26 cellular contexts compared by ENCODE assay signal in the genomic region with DNA sequence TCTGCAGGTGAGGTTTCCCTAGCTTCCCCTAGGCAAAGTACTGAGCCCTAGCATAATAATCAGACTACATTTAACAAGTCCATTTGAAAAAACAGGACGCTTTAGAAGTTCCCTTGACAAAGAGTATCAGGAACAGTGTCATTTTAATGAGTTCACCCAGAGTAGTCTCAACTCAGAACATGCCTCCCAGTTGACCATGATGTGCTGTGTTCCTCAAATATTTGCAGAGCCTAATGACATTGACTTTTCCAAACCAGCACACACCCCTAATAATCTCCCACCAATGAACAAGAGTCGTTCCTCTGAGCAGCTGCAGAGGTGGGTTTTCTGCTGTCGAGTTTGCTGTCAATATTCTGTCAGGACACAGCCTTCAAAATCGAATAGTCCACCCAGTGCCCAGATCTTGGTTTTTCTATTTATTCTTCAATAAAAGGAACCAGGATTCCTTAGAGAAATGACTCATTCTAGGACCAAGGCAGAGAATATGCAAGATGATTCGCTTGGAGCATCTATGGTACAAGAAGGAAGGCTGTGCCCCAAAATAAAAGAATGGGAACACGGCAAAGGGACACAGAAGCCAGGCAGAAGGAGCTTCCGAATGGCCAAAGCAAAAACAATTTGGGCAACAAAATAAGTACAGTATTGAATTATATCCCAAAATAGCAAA. TPM values are rescaled to one million over a fixed set of nuclear protein-coding genes. Genes with fewer than 3 reads are reported as not detected.
DNase-seq lines count a peak whose midpoint lies in the region; ATAC-seq, FAIRE-seq and TF ChIP-seq lines count a peak whose summit lies in the region.
"Had no signal": no experiment of that assay in that cellular context is flagged by ENCODE, and none has a peak within 500 bp of the region (broad histone marks: within the 10 kb centered on the region; RNA-seq: fewer than 3 reads in every experiment).

No MANE protein-coding gene starts in this region.

- H3K9ac ChIP-seq in endothelial cell of umbilical vein (replicated peaks; ENCODE audit: extremely low read depth, insufficient read depth, low read length) = no peak overlapping the region

- no TSS peak for BruUV-seq in endothelial cell of umbilical vein (replicated peaks; lab: Mats Ljungman, UMichigan)
- BruUV-seq in MCF 10A (replicated peaks; lab: Mats Ljungman, UMichigan) = no TSS peak

- ATAC-seq in GM19452 (IDR thresholded peaks at IDR 0.05; ENCODE audit: unreplicated experiment) = no peak
- ATAC-seq in effector memory CD8-positive, alpha-beta T cell (replicated peaks) = no peak
- ATAC-seq: activated CD8-positive, alpha-beta memory T cell treated with anti-CD3 and anti-CD28 coated beads, Interleukin-2, amount 10 ng/mL, durations not matched to agents 7 days and 5 days; gastroesophageal sphincter; T-cell had no signal

- no peak overlapping the region for H3K27ac Mint-ChIP-seq in effector memory CD8-positive, alpha-beta T cell
- H3K27ac Mint-ChIP-seq in MCF 10A (ENCODE audit: low read depth, unreplicated experiment) = no peak overlapping the region
- H3K27ac Mint-ChIP-seq: activated CD4-positive, alpha-beta T cell treated with anti-CD3 and anti-CD28 coated beads, Interleukin-2, amount 10 ng/mL, durations not matched to agents 24 days and 14 days; activated CD8-positive, alpha-beta memory T cell treated with anti-CD3 and anti-CD28 coated beads, Interleukin-2, amount 10 ng/mL, durations not matched to agents 7 days and 5 days; stimulated activated naive CD8-positive, alpha-beta T cell treated with anti-CD3 and anti-CD28 coated beads, Interleukin-15, Interleukin-2, amounts not matched to agents 100 ng/mL and 50 ng/mL, for 24 hours had no signal

- H3K79me2 ChIP-seq in endothelial cell of umbilical vein (ENCODE audit: control insufficient read depth, insufficient read depth, low read length) (no peaks in the 10 kb centered on the region), osteoblast (ENCODE audit: insufficient read depth, low read length) (no peaks in the 10 kb centered on the region)

- CTCF ChIA-PET in endothelial cell of umbilical vein (lab: Charles Lee) = interaction anchor here (0.7 to 10.2 kb wide), 2 partner anchors 69 to 282 kb away, joined by 3 to 168 read pairs; no protein-coding TSS in a partner anchor
- CTCF ChIA-PET in MCF 10A (lab: Yijun Ruan, JAX) = interaction anchor here (0.8 to 10.6 kb wide), 3 partner anchors 10 to 281 kb away, joined by 3 to 223 read pairs (median 4); no protein-coding TSS in a partner anchor

- DNase-seq in EH (ENCODE audit: low read depth) (peak; percentile 54), NCI-H146 treated with DMSO at 0.1 percent for 48 hours (lab: John Stamatoyannopoulos, UW; ENCODE audit: unreplicated experiment) (peak; percentile 74), endothelial cell of umbilical vein (ENCODE audit: low read depth, low spot score) (no peak), osteoblast (ENCODE audit: insufficient read length, low spot score, missing footprints) (peak; percentile 80), MCF 10A (ENCODE audit: unreplicated experiment) (no peak), mucosa of gallbladder (ENCODE audit: low spot score) (no peak)
- no peak for DNase-seq in effector memory CD8-positive, alpha-beta T cell
- DNase-seq: activated CD4-positive, alpha-beta T cell treated with anti-CD3 and anti-CD28 coated beads, Interleukin-2, amount 10 ng/mL, durations not matched to agents 24 days and 14 days; activated CD8-positive, alpha-beta memory T cell treated with anti-CD3 and anti-CD28 coated beads, Interleukin-2, amount 10 ng/mL, durations not matched to agents 7 days and 5 days; CD4-positive, alpha-beta T cell; central memory CD4-positive, alpha-beta T cell; kidney; NCI-H1436 treated with DMSO at 0.1 percent for 48 hours; NCI-H2171 treated with DMSO at 0.1 percent for 48 hours; NCI-H526; retina; SIG-M5; stimulated activated CD4-positive, alpha-beta T cell treated with anti-CD3 and anti-CD28 coated beads, Interleukin-12 subunit alpha, Interleukin-12 subunit beta, amount 100 ng/mL, for 4 hours; T-cell; tibial artery had no signal

- H3K9me3 Mint-ChIP-seq in effector memory CD8-positive, alpha-beta T cell = no peaks in the 10 kb centered on the region
- no peaks in the 10 kb centered on the region for H3K9me3 Mint-ChIP-seq in MCF 10A (ENCODE audit: unreplicated experiment)
- H3K9me3 Mint-ChIP-seq: activated CD4-positive, alpha-beta T cell treated with anti-CD3 and anti-CD28 coated beads, Interleukin-2, amount 10 ng/mL, durations not matched to agents 24 days and 14 days; activated naive CD4-positive, alpha-beta T cell treated with anti-CD3 and anti-CD28 coated beads, Interleukin-2, amount 50 U/mL, for 24 hours; CD4-positive, alpha-beta T cell; stimulated activated naive CD8-positive, alpha-beta T cell treated with anti-CD3 and anti-CD28 coated beads, Interleukin-15, Interleukin-2, amounts not matched to agents 100 ng/mL and 50 ng/mL, for 24 hours; T-cell had no signal

- no peak for TF ChIP-seq POLR2A in endothelial cell of umbilical vein (IDR thresholded peaks at IDR 0.05; ENCODE audit: low read depth, low read length)

- POLR2A ChIA-PET in endothelial cell of umbilical vein (lab: Charles Lee) = no interaction called here
- POLR2A ChIA-PET in MCF 10A (lab: Yijun Ruan, JAX) = interaction anchor here (0.7 to 0.9 kb wide), 2 partner anchors 292 to 1815 kb away, joined by 3 read pairs; no protein-coding TSS in a partner anchor

- H3K27me3 ChIP-seq in endothelial cell of umbilical vein (ENCODE audit: control insufficient read depth in 2 of 2, insufficient read depth in 2 of 2, low read length in 2 of 2) = no peaks in the 10 kb centered on the region
- H3K27me3 ChIP-seq in osteoblast (ENCODE audit: insufficient read depth, low read length) = no peaks in the 10 kb centered on the region
- H3K27me3 ChIP-seq: ascending aorta, gastroesophageal sphincter, neutrophil, tibial artery had no signal

- peaks cover 8 to 11% of the 10 kb centered on the region in 2 donors for H3K4me1 Mint-ChIP-seq in effector memory CD8-positive, alpha-beta T cell (ENCODE audit: low read depth in 2 of 2)
- H3K4me1 Mint-ChIP-seq in MCF 10A (ENCODE audit: insufficient read depth, unreplicated experiment) = peaks cover 16% of the 10 kb centered on the region

- H3K4me2 ChIP-seq in endothelial cell of umbilical vein (ENCODE audit: insufficient read depth, low read length) = no peak overlapping the region
- H3K4me2 ChIP-seq in osteoblast (ENCODE audit: insufficient read depth, low read length) = no peak overlapping the region

- H3K36me3 ChIP-seq in endothelial cell of umbilical vein (ENCODE audit: control insufficient read depth in 2 of 2, extremely low read depth in 1 of 2, insufficient read depth in 2 of 2, low read length in 2 of 2) = no peaks in the 10 kb centered on the region
- peaks cover 23% of the 10 kb centered on the region for H3K36me3 ChIP-seq in osteoblast (ENCODE audit: insufficient read depth, low read length)
- H3K36me3 ChIP-seq: neutrophil had no signal

- no peak for FAIRE-seq in endothelial cell of umbilical vein (lab: Jason Lieb, UNC)
- FAIRE-seq: kidney had no signal

- H2AFZ ChIP-seq in endothelial cell of umbilical vein (ENCODE audit: low read depth, low read length) (no peak overlapping the region), osteoblast (ENCODE audit: low read length) (no peak overlapping the region)

- no peak overlapping the region for H3K4me3 ChIP-seq in endothelial cell of umbilical vein (replicated peaks in 1 of 3; ENCODE audit: insufficient read depth in 1 of 3, low read depth in 1 of 3, low read length in 3 of 3)
- no peak overlapping the region for H3K4me3 ChIP-seq in osteoblast (ENCODE audit: insufficient read depth, low read length)
- H3K4me3 ChIP-seq: ascending aorta, gastroesophageal sphincter, tibial artery had no signal

- H3K27ac ChIP-seq in endothelial cell of umbilical vein (ENCODE audit: insufficient read depth, low read depth, low read length) (no peak overlapping the region), osteoblast (ENCODE audit: low read depth, low read length) (no peak overlapping the region)
- H3K27ac ChIP-seq: ascending aorta, gastroesophageal sphincter, neutrophil, tibial artery had no signal

- H3K36me3 Mint-ChIP-seq in effector memory CD8-positive, alpha-beta T cell (ENCODE audit: insufficient read depth) = peaks cover 4% of the 10 kb centered on the region
- H3K36me3 Mint-ChIP-seq in MCF 10A (ENCODE audit: insufficient read depth, unreplicated experiment) = peaks cover 20% of the 10 kb centered on the region

- H3K4me1 ChIP-seq in endothelial cell of umbilical vein (ENCODE audit: control insufficient read depth, extremely low read depth, insufficient read depth, low read length) (no peaks in the 10 kb centered on the region), osteoblast (ENCODE audit: insufficient read depth, low read length) (peaks cover 39% of the 10 kb centered on the region)

- H3K27me3 Mint-ChIP-seq in effector memory CD8-positive, alpha-beta T cell = no peaks in the 10 kb centered on the region
- no peaks in the 10 kb centered on the region for H3K27me3 Mint-ChIP-seq in MCF 10A (ENCODE audit: insufficient read depth, unreplicated experiment)
- H3K27me3 Mint-ChIP-seq: activated CD4-positive, alpha-beta T cell treated with anti-CD3 and anti-CD28 coated beads, Interleukin-2, amount 10 ng/mL, durations not matched to agents 24 days and 14 days; activated CD8-positive, alpha-beta memory T cell treated with anti-CD3 and anti-CD28 coated beads, Interleukin-2, amount 10 ng/mL, durations not matched to agents 7 days and 5 days; activated naive CD4-positive, alpha-beta T cell treated with anti-CD3 and anti-CD28 coated beads, Interleukin-2, amount 50 U/mL, for 24 hours; CD4-positive, alpha-beta T cell; stimulated activated naive CD8-positive, alpha-beta T cell treated with anti-CD3 and anti-CD28 coated beads, Interleukin-15, Interleukin-2, amounts not matched to agents 100 ng/mL and 50 ng/mL, for 24 hours; T-cell had no signal

- H3K9me1 ChIP-seq in endothelial cell of umbilical vein (replicated peaks; ENCODE audit: control insufficient read depth, extremely low read depth, insufficient read depth, low read length) = no peaks in the 10 kb centered on the region

- intact Hi-C loops in endothelial cell of umbilical vein (cut with micrococcal nuclease) = no loop called here
- intact Hi-C loops in MCF 10A (cut with micrococcal nuclease) = no loop called here

- dilution Hi-C loops in endothelial cell of umbilical vein (cut with MboI; ENCODE audit: extremely low pct_ligation_motif_present, low sequenced_read_pairs) = no loop called here

- no peaks in the 10 kb centered on the region for H3K9me3 ChIP-seq in endothelial cell of umbilical vein (replicated peaks; ENCODE audit: control insufficient read depth, insufficient read depth, low read length)
- no peaks in the 10 kb centered on the region for H3K9me3 ChIP-seq in osteoblast (ENCODE audit: low read depth, low read length)
- H3K9me3 ChIP-seq: ascending aorta, gastroesophageal sphincter, neutrophil, tibial artery had no signal

- no peak overlapping the region for H3K4me3 Mint-ChIP-seq in effector memory CD8-positive, alpha-beta T cell
- no peak overlapping the region for H3K4me3 Mint-ChIP-seq in MCF 10A (ENCODE audit: unreplicated experiment)
- H3K4me3 Mint-ChIP-seq: activated CD4-positive, alpha-beta T cell treated with anti-CD3 and anti-CD28 coated beads, Interleukin-2, amount 10 ng/mL, durations not matched to agents 24 days and 14 days; activated CD8-positive, alpha-beta memory T cell treated with anti-CD3 and anti-CD28 coated beads, Interleukin-2, amount 10 ng/mL, durations not matched to agents 7 days and 5 days; activated naive CD4-positive, alpha-beta T cell treated with anti-CD3 and anti-CD28 coated beads, Interleukin-2, amount 50 U/mL, for 24 hours; CD4-positive, alpha-beta T cell; stimulated activated naive CD8-positive, alpha-beta T cell treated with anti-CD3 and anti-CD28 coated beads, Interleukin-15, Interleukin-2, amounts not matched to agents 100 ng/mL and 50 ng/mL, for 24 hours; T-cell had no signal

- TF ChIP-seq CTCF in endothelial cell of umbilical vein (IDR thresholded peaks at IDR 0.05; ENCODE audit: extremely low read depth in 1 of 2, insufficient read depth in 1 of 2, low read depth in 1 of 2, low read length in 2 of 2) = no peak
- TF ChIP-seq CTCF in osteoblast (IDR thresholded peaks at IDR 0.05; ENCODE audit: extremely low read depth, low read depth, low read length) = no peak
- no peak for TF ChIP-seq CTCF in MCF 10A (IDR thresholded peaks at IDR 0.05; ENCODE audit: unreplicated experiment)

- H4K20me1 ChIP-seq in endothelial cell of umbilical vein (replicated peaks; ENCODE audit: control insufficient read depth, extremely low read depth, insufficient read depth, low read length) (no peaks in the 10 kb centered on the region), osteoblast (ENCODE audit: insufficient read depth, low read length) (no peaks in the 10 kb centered on the region)

RNA-seq across cellular contexts. Expression of gene OTULIN, which starts 57.6 kb away (rescaled TPM):
- total RNA-seq in endothelial cell of umbilical vein (30.2 and 34.7 TPM in 2 replicates), osteoblast (25.6 and 29.7 TPM in 2 replicates), MCF 10A (2022) (27.0 and 34.6 TPM in 2 replicates), mucosa of gallbladder (33.6 TPM)
- polyA plus RNA-seq in endothelial cell of umbilical vein = 4.4 and 7.8 TPM in 2 replicates
- 6.9 and 9.2 TPM in 2 replicates for polyA plus RNA-seq in endothelial cell of umbilical vein (2011; cell fraction: cytosol; rRNA removed)
- polyA plus RNA-seq in endothelial cell of umbilical vein (2011; cell fraction: nucleus; rRNA removed) = 17.0 and 20.5 TPM in 2 replicates
- 13.9 and 14.9 TPM in 2 replicates for polyA plus RNA-seq in endothelial cell of umbilical vein (2012)
- polyA minus RNA-seq in endothelial cell of umbilical vein = 18.0 and 33.8 TPM in 2 replicates
- polyA minus RNA-seq in endothelial cell of umbilical vein (2011; cell fraction: cytosol; rRNA and poly(A)+ RNA removed) = 51.8 TPM
- 27.6 and 31.0 TPM in 2 replicates for polyA minus RNA-seq in endothelial cell of umbilical vein (2011; cell fraction: nucleus; rRNA and poly(A)+ RNA removed)

Comparison
In these comparisons a context has a peak if more than half of its experiments do, and no peak if none do; other contexts are left out.
1. DNase-seq: peak in EH (single experiment), NCI-H146 treated with DMSO at 0.1 percent for 48 hours (single experiment) and osteoblast (single experiment); none in endothelial cell of umbilical vein (single experiment), effector memory CD8-positive, alpha-beta T cell (0 of 3), MCF 10A (single experiment) and mucosa of gallbladder (single experiment).